8 cellular contexts compared by ENCODE assay signal in genomic region chr19:23249911-23250649, GRCh38. TPM values are rescaled to one million over a fixed set of nuclear protein-coding genes. Genes with fewer than 3 reads are reported as not detected.
A peak's percentile ranks its signal among the peaks of the same experiment; 100 is the strongest.
DNase-seq lines count a peak whose midpoint lies in the region; ATAC-seq and TF ChIP-seq lines count a peak whose summit lies in the region.

Gene ZNF724 (minus strand): TSS chr19:23250394. CDS start chr19:23250242, 152 bp downstream.

- H3K4me3 ChIP-seq in BLaER1 treated with 17β-estradiol and CSF1 and Interleukin-3, amounts not matched to agents 10 nM and 100 nM: peak within 1 kb of the TSS; percentile 67 to 90 (median 82)
- H3K4me3 ChIP-seq in dorsolateral prefrontal cortex (peak within 1 kb of the TSS; percentile 30 to 87 (median 72)), liver (ENCODE audit: low read depth in 1 of 3, low read length in 3 of 3) (peak within 1 kb of the TSS; percentile 64 to 75 (median 68))

- under 1% methylated on average over 32 of the region's 32 CpGs for WGBS in liver

- peak within 1 kb of the TSS; percentile 67 to 89 (median 84) for H3K4me2 ChIP-seq in BLaER1 treated with 17β-estradiol and CSF1 and Interleukin-3, amounts not matched to agents 10 nM and 100 nM

- ATAC-seq in GM19351 (IDR thresholded peaks at IDR 0.05; ENCODE audit: unreplicated experiment) (peak; percentile 98), HG03520 (IDR thresholded peaks at IDR 0.05; ENCODE audit: unreplicated experiment) (peak; percentile 99)

- peak in 6 of 56 donors; percentile 9 to 28 (median 16) for TF ChIP-seq CTCF in dorsolateral prefrontal cortex (IDR thresholded peaks at IDR 0.05 in 54 of 56, conservative IDR thresholded peaks at IDR 0.05 in 2 of 56; ENCODE audit: low read depth in 1 of 56, partially characterized antibody in 56 of 56)
- TF ChIP-seq CTCF in liver (IDR thresholded peaks at IDR 0.05; ENCODE audit: low read depth, low read length, missing input control): no peak

- H3K27ac ChIP-seq in BLaER1 treated with 17β-estradiol and CSF1 and Interleukin-3, amounts not matched to agents 10 nM and 100 nM: peak within 1 kb of the TSS; percentile 66 to 94 (median 92)
- peak within 1 kb of the TSS in 34 of 59 donors; percentile 1 to 76 (median 43) for H3K27ac ChIP-seq in dorsolateral prefrontal cortex
- peak within 1 kb of the TSS in 1 of 2 donors; percentile 60 for H3K27ac ChIP-seq in liver (ENCODE audit: low read depth in 1 of 2, low read length in 2 of 2)

- peaks cover 28 to 43% (median 37%) of the 10 kb centered on the region in 11 experiments for H3K36me3 ChIP-seq in BLaER1 treated with 17β-estradiol and CSF1 and Interleukin-3, amounts not matched to agents 10 nM and 100 nM
- H3K36me3 ChIP-seq in liver (ENCODE audit: control insufficient read depth in 4 of 4, insufficient read depth in 3 of 4, low read depth in 1 of 4, low read length in 3 of 4): no peaks in the 10 kb centered on the region

- intact Hi-C loops in dorsolateral prefrontal cortex (cut with DNase I): loop anchor here in 1 of 2 donors (10.0 kb wide), 1 partner anchor 1395 kb away; no protein-coding TSS in a partner anchor

- peaks cover 33 to 44% (median 42%) of the 10 kb centered on the region in 11 experiments for H3K9me3 ChIP-seq in BLaER1 treated with 17β-estradiol and CSF1 and Interleukin-3, amounts not matched to agents 10 nM and 100 nM (replicated peaks in 1 of 11)
- no peaks in the 10 kb centered on the region for H3K9me3 ChIP-seq in liver (ENCODE audit: control insufficient read depth in 4 of 4, low read length in 3 of 4)

- DNase-seq in NCI-H82 (lab: John Stamatoyannopoulos, UW): peak; percentile 99
- DNase-seq in activated CD4-positive, alpha-beta T cell treated with anti-CD3 and anti-CD28 coated beads, Interleukin-2, amount 50 U/mL, for 48 hours: peak; percentile 85 to 91
- DNase-seq in dorsolateral prefrontal cortex: peak; percentile 83 to 97 (median 96)
- DNase-seq in stimulated activated CD4-positive, alpha-beta T cell treated with anti-CD3 and anti-CD28 coated beads, Interleukin-4, amount 100 ng/mL, for 1 hour: peak; percentile 83

- TF ChIP-seq RAD21 in liver (IDR thresholded peaks at IDR 0.05): peak in 1 of 2 donors; percentile 19

- no peaks in the 10 kb centered on the region for H3K27me3 ChIP-seq in BLaER1 treated with 17β-estradiol and CSF1 and Interleukin-3, amounts not matched to agents 10 nM and 100 nM
- H3K27me3 ChIP-seq in dorsolateral prefrontal cortex (no peaks in the 10 kb centered on the region), liver (ENCODE audit: control insufficient read depth in 4 of 4, insufficient read depth in 4 of 4, low read length in 3 of 4) (no peaks in the 10 kb centered on the region)

- peak within 1 kb of the TSS; percentile 85 to 97 (median 95) for H3K9ac ChIP-seq in BLaER1 treated with 17β-estradiol and CSF1 and Interleukin-3, amounts not matched to agents 10 nM and 100 nM
- no peak within 1 kb of the TSS for H3K9ac ChIP-seq in liver (ENCODE audit: low read depth in 1 of 2, low read length in 2 of 2)

- H4K20me1 ChIP-seq in BLaER1 treated with 17β-estradiol and CSF1 and Interleukin-3, amounts not matched to agents 10 nM and 100 nM: no peaks in the 10 kb centered on the region

- H3K4me1 ChIP-seq in BLaER1 treated with 17β-estradiol and CSF1 and Interleukin-3, amounts not matched to agents 10 nM and 100 nM: peaks cover 0 to 28% (median 12%) of the 10 kb centered on the region in 10 experiments; a peak in 14 of 20 replicates
- H3K4me1 ChIP-seq in liver (ENCODE audit: control insufficient read depth in 4 of 4, insufficient read depth in 4 of 4, low read length in 3 of 4): peaks cover 3 to 12% (median 8%) of the 10 kb centered on the region in 4 donors

TF ChIP-seq in liver, 16 proteins besides CTCF, POLR2A, EP300 and RAD21:
- TF ChIP-seq EGR1 (IDR thresholded peaks at IDR 0.05; ENCODE audit: low read depth in 2 of 2): no peak
- peak; percentile 24 for TF ChIP-seq NR2F2 (IDR thresholded peaks at IDR 0.05)
- peak; percentile 85 for TF ChIP-seq SP1 (IDR thresholded peaks at IDR 0.05)
- TF ChIP-seq GABPA (IDR thresholded peaks at IDR 0.05 in 1 of 2, conservative IDR thresholded peaks at IDR 0.05 in 1 of 2): peak; percentile 54 to 85
- peak; percentile 76 for TF ChIP-seq YY1 (IDR thresholded peaks at IDR 0.05)

RNA-seq across cellular contexts. Expression of gene ZNF724, which starts in this region (rescaled TPM):
- total RNA-seq in dorsolateral prefrontal cortex (1 to 10 TPM; 1.6 to 6.2 (median 3.6) TPM), liver (1 to 10 TPM in 1 of 2 donors, under 1 TPM in 1; 0.84 to 8.8 TPM)
- polyA plus RNA-seq in liver: under 1 TPM in 1 of 2 donors, not detected in 1; 0.13 TPM

Comparison
In these comparisons a context has a peak if more than half of its experiments do, and no peak if none do; other contexts are left out.
1. H3K9ac ChIP-seq: peak in BLaER1 treated with 17β-estradiol and CSF1 and Interleukin-3, amounts not matched to agents 10 nM and 100 nM (11 of 11); none in liver (0 of 2).
2. Peak in every context shown above with its lines, with median percentiles within 50 percentile points of each other: H3K4me3 ChIP-seq and DNase-seq.